ENCODE assay signal across 21 cellular contexts in genomic region chr4:110064295-110064694, GRCh38.
"Had no signal": no experiment of that assay in that cellular context is flagged by ENCODE, and none has a peak within 500 bp of the region (broad histone marks: within the 10 kb centered on the region; RNA-seq: fewer than 3 reads in every experiment).

No MANE protein-coding gene starts in this region.

- H3K27me3 Mint-ChIP-seq: stimulated activated naive B cell treated with anti-CD40 and anti-IgM and Interleukin-4, amounts not matched to agents 10 μg/mL and 1 μg/mL and 100 μg/mL, for 72 hours had no signal

- H3K9me3 Mint-ChIP-seq: endodermal cell; naive thymus-derived CD8-positive, alpha-beta T cell; stimulated activated naive B cell treated with anti-CD40 and anti-IgM and Interleukin-4, amounts not matched to agents 10 μg/mL and 1 μg/mL and 100 μg/mL, for 72 hours had no signal

- H3K4me3 Mint-ChIP-seq: endodermal cell; naive thymus-derived CD8-positive, alpha-beta T cell; stimulated activated naive B cell treated with anti-CD40 and anti-IgM and Interleukin-4, amounts not matched to agents 10 μg/mL and 1 μg/mL and 100 μg/mL, for 72 hours had no signal

- H3K4me3 ChIP-seq: heart left ventricle, mucosa of descending colon, sigmoid colon, skin epidermis, stomach, thoracic aorta, transverse colon had no signal

- H3K9me3 ChIP-seq: heart left ventricle, mucosa of descending colon, neutrophil, sigmoid colon, stomach, thoracic aorta, transverse colon had no signal

- H3K36me3 ChIP-seq: heart left ventricle, neutrophil, sigmoid colon, stomach, thoracic aorta, transverse colon had no signal

- H3K4me1 ChIP-seq: sigmoid colon had no signal

- DNase-seq: dermis blood vessel endothelial cell; endodermal cell; heart left ventricle; hippocampal formation; left colon; mammary epithelial cell; mucosa of descending colon; naive thymus-derived CD8-positive, alpha-beta T cell; sigmoid colon; stimulated activated CD4-positive, alpha-beta T cell treated with anti-CD3 and anti-CD28 coated beads, Interleukin-2, amount 100 ng/mL, for 24 hours; stimulated activated CD4-positive, alpha-beta T cell treated with anti-CD3 and anti-CD28 coated beads, Interleukin-4, amount 100 ng/mL, for 4 hours; stimulated activated naive B cell treated with anti-CD40 and anti-IgM and Interleukin-4, amounts not matched to agents 10 μg/mL and 1 μg/mL and 100 μg/mL, for 72 hours; stomach; substantia nigra; transverse colon had no signal

- H3K27me3 ChIP-seq: heart left ventricle, neutrophil, sigmoid colon, stomach, transverse colon had no signal

- H3K4me1 Mint-ChIP-seq: endodermal cell had no signal

- FAIRE-seq: colon, endothelial cell of umbilical vein, frontal cortex had no signal

- H3K27ac ChIP-seq: heart left ventricle, neutrophil, sigmoid colon, skin epidermis, stomach, thoracic aorta, transverse colon had no signal

- ATAC-seq: heart left ventricle; left colon; mucosa of descending colon; naive thymus-derived CD8-positive, alpha-beta T cell; stimulated activated naive B cell treated with anti-CD40 and anti-IgM and Interleukin-4, amounts not matched to agents 10 μg/mL and 1 μg/mL and 100 μg/mL, for 72 hours had no signal

- H3K27ac Mint-ChIP-seq: endodermal cell; naive thymus-derived CD8-positive, alpha-beta T cell; stimulated activated naive B cell treated with anti-CD40 and anti-IgM and Interleukin-4, amounts not matched to agents 10 μg/mL and 1 μg/mL and 100 μg/mL, for 72 hours had no signal
